Comparison of ENCODE assay signal across 20 cellular contexts in genomic region chr19:1385816-1386215, GRCh38. TPM values are rescaled to one million over a fixed set of nuclear protein-coding genes. Genes with fewer than 3 reads are reported as not detected.
A peak's percentile ranks its signal among the peaks of the same experiment; 100 is the strongest.
DNase-seq lines count a peak whose midpoint lies in the region; ATAC-seq, FAIRE-seq and TF ChIP-seq lines count a peak whose summit lies in the region.
"Had no signal": no experiment of that assay in that cellular context is flagged by ENCODE, and none has a peak within 500 bp of the region (broad histone marks: within the 10 kb centered on the region; RNA-seq: fewer than 3 reads in every experiment).

No MANE protein-coding gene starts in this region.

- peaks cover 45% of the 10 kb centered on the region for H3K79me2 ChIP-seq in K562 (ENCODE audit: control insufficient read depth, insufficient read depth, low read length)

- H3K27me3 Mint-ChIP-seq in activated naive CD8-positive, alpha-beta T cell: no peaks in the 10 kb centered on the region
- peaks cover 9% of the 10 kb centered on the region for H3K27me3 Mint-ChIP-seq in activated naive CD8-positive, alpha-beta T cell treated with anti-CD3 and anti-CD28 coated beads for 36 hours
- H3K27me3 Mint-ChIP-seq in CD8-positive, alpha-beta memory T cell: peaks cover 4 to 10% of the 10 kb centered on the region in 2 donors

- no peaks in the 10 kb centered on the region for H3K9me3 Mint-ChIP-seq in activated naive CD8-positive, alpha-beta T cell (ENCODE audit: low read depth)
- H3K9me3 Mint-ChIP-seq in activated naive CD8-positive, alpha-beta T cell treated with anti-CD3 and anti-CD28 coated beads for 36 hours: peaks cover 2% of the 10 kb centered on the region
- peaks cover 0 to 6% (median 4%) of the 10 kb centered on the region in 5 donors for H3K9me3 Mint-ChIP-seq in CD8-positive, alpha-beta memory T cell

- POLR2A ChIA-PET in CD8-positive, alpha-beta memory T cell (lab: Charles Lee): no interaction called here
- POLR2A ChIA-PET in K562 (lab: Yijun Ruan, JAX): interaction anchor here (0.9 to 1.3 kb wide), 2 partner anchors 11 to 29 kb away, joined by 4 to 6 read pairs; no protein-coding TSS in a partner anchor

- H3K36me3 Mint-ChIP-seq in activated naive CD8-positive, alpha-beta T cell: peaks cover 3% of the 10 kb centered on the region
- H3K36me3 Mint-ChIP-seq in activated naive CD8-positive, alpha-beta T cell treated with anti-CD3 and anti-CD28 coated beads for 36 hours: peaks cover 20% of the 10 kb centered on the region
- H3K36me3 Mint-ChIP-seq in CD8-positive, alpha-beta memory T cell: peaks cover 0 to 44% (median 6%) of the 10 kb centered on the region in 3 donors

- TF ChIP-seq CTCF in K562 (IDR thresholded peaks at IDR 0.05 in 2 of 3, conservative IDR thresholded peaks at IDR 0.05 in 1 of 3; ENCODE audit: insufficient read depth in 2 of 3, low read depth in 1 of 3, low read length in 3 of 3) (no peak), gastrocnemius medialis (IDR thresholded peaks at IDR 0.05 in 4 of 5, conservative IDR thresholded peaks at IDR 0.05 in 1 of 5) (no peak)

- CTCF ChIA-PET in CD8-positive, alpha-beta memory T cell (lab: Charles Lee): no interaction called here
- CTCF ChIA-PET in K562 (lab: Yijun Ruan, JAX; ENCODE audit: low intra/inter-chr PET ratio): no interaction called here

- H3K4me2 ChIP-seq in K562 (ENCODE audit: insufficient read depth, low read length): no peak overlapping the region

- H2AFZ ChIP-seq in K562 (ENCODE audit: low read depth, low read length): no peak overlapping the region
- H2AFZ ChIP-seq: PC-9 had no signal

- no peaks in the 10 kb centered on the region for H3K9me1 ChIP-seq in K562 (ENCODE audit: control insufficient read depth, insufficient read depth, low read length)

- peaks cover 10% of the 10 kb centered on the region for H3K36me3 ChIP-seq in CD8-positive, alpha-beta memory T cell (ENCODE audit: insufficient read depth, low read length)
- peaks cover 54% of the 10 kb centered on the region; the same call in 2 of the 3 replicates for H3K36me3 ChIP-seq in K562 (ENCODE audit: control insufficient read depth, insufficient read depth, low read length)
- H3K36me3 ChIP-seq in gastrocnemius medialis: peaks cover 0 to 19% of the 10 kb centered on the region in 2 donors

- FAIRE-seq in K562 (lab: Jason Lieb, UNC): no peak
- FAIRE-seq: A549 had no signal

- TF ChIP-seq RAD21 in K562 (CRISPR knock-in tag; conservative IDR thresholded peaks at IDR 0.05 in 1 of 2, IDR thresholded peaks at IDR 0.05 in 1 of 2): no peak

- intact Hi-C loops in K562 (cut with micrococcal nuclease): no loop called here
- intact Hi-C loops in gastrocnemius medialis (cut with DNase I; ENCODE audit: low total_unique reads): loop anchor here (10.0 kb wide), 1 partner anchor 479 kb away; the partner anchor contains the start of gene KLF16

- TF ChIP-seq EP300 in K562 (IDR thresholded peaks at IDR 0.05; ENCODE audit: low read length): no peak

- H3K27me3 ChIP-seq in CD8-positive, alpha-beta memory T cell (ENCODE audit: insufficient read depth, low read length, poor library complexity, severe bottlenecking): no peaks in the 10 kb centered on the region
- no peaks in the 10 kb centered on the region for H3K27me3 ChIP-seq in K562 (ENCODE audit: control insufficient read depth in 2 of 2, insufficient read depth in 2 of 2, low read length in 2 of 2)
- no peaks in the 10 kb centered on the region for H3K27me3 ChIP-seq in gastrocnemius medialis
- H3K27me3 ChIP-seq: MG63 had no signal

- ATAC-seq in K562 (no peak), gastrocnemius medialis (peak in 1 of 2 donors; percentile 16), GM21737 (IDR thresholded peaks at IDR 0.05; ENCODE audit: unreplicated experiment) (no peak)
- ATAC-seq: A549 had no signal

- in situ Hi-C loops in K562 (cut with MboI): no loop called here
- in situ Hi-C loops in gastrocnemius medialis (cut with MboI; ENCODE audit: low sequenced_read_pairs in 4 of 4): no loop called here

- no peak overlapping the region for H3K27ac ChIP-seq in CD8-positive, alpha-beta memory T cell (ENCODE audit: low read depth, low read length)
- no peak overlapping the region for H3K27ac ChIP-seq in K562 (ENCODE audit: extremely low read depth, low read depth, low read length)
- peak overlapping the region; percentile 93 to 96 (median 94) for H3K27ac ChIP-seq in gastrocnemius medialis
- H3K27ac ChIP-seq: A549, C4-2B, PC-9 had no signal

- TF ChIP-seq POLR2A in K562 (conservative IDR thresholded peaks at IDR 0.05) (no peak), gastrocnemius medialis (IDR thresholded peaks at IDR 0.05) (no peak)

- DNase-seq in activated naive CD8-positive, alpha-beta T cell treated with anti-CD3 and anti-CD28 coated beads for 36 hours: no peak
- no peak for DNase-seq in CD8-positive, alpha-beta memory T cell
- DNase-seq in K562 (ENCODE audit: extremely low read depth in 1 of 4, low spot score in 3 of 4) (no peak), gastrocnemius medialis (peak in 1 of 2 donors; percentile 70), NCI-H1105 (lab: John Stamatoyannopoulos, UW) (no peak), islet precursor cell (no peak)
- DNase-seq: Caco-2, DMS153, EL, H7, Karpas-422, MG63, NCI-H1092 treated with DMSO at 0.1 percent for 48 hours, NCI-H1694, NCI-H524, PC-9 had no signal

- peak overlapping the region in 1 of 2 experiments; percentile 41; a peak in 2 of 4 replicates for H3K9ac ChIP-seq in K562 (ENCODE audit: insufficient read depth in 1 of 2, low read depth in 2 of 2, low read length in 2 of 2)

- BruUV-seq in K562 (replicated peaks; lab: Mats Ljungman, UMichigan): no TSS peak

- H3K4me1 Mint-ChIP-seq in activated naive CD8-positive, alpha-beta T cell (ENCODE audit: low read depth): peaks cover 11% of the 10 kb centered on the region
- peaks cover 13% of the 10 kb centered on the region for H3K4me1 Mint-ChIP-seq in activated naive CD8-positive, alpha-beta T cell treated with anti-CD3 and anti-CD28 coated beads for 36 hours
- peaks cover 15 to 30% (median 15%) of the 10 kb centered on the region in 3 donors for H3K4me1 Mint-ChIP-seq in CD8-positive, alpha-beta memory T cell

- H3K4me1 ChIP-seq in CD8-positive, alpha-beta memory T cell (ENCODE audit: insufficient read depth, low read length): peaks cover 7% of the 10 kb centered on the region
- H3K4me1 ChIP-seq in K562 (replicated peaks in 1 of 2; ENCODE audit: control insufficient read depth in 2 of 2, insufficient read depth in 2 of 2, low read length in 2 of 2) (peaks cover 0 to 50% of the 10 kb centered on the region in 2 experiments; a peak in 2 of 5 replicates), gastrocnemius medialis (peaks cover 45 to 50% of the 10 kb centered on the region in 2 donors)

- no peak overlapping the region for H3K4me3 ChIP-seq in CD8-positive, alpha-beta memory T cell (ENCODE audit: low read length)
- H3K4me3 ChIP-seq in K562 (no peak overlapping the region), gastrocnemius medialis (peak overlapping the region in 1 of 4 donors; percentile 19)
- H3K4me3 ChIP-seq: A549, MG63, PC-9 had no signal

- WGBS in K562 (ENCODE audit: insufficient coverage, low coverage, missing lambda C conversion rate): 96% methylated on average over 3 of the region's 3 CpGs

- H3K4me3 Mint-ChIP-seq in activated naive CD8-positive, alpha-beta T cell: peak overlapping the region; percentile 90
- H3K4me3 Mint-ChIP-seq in activated naive CD8-positive, alpha-beta T cell treated with anti-CD3 and anti-CD28 coated beads for 36 hours: no peak overlapping the region
- peak overlapping the region in 4 of 7 donors; percentile 36 to 92 (median 71) for H3K4me3 Mint-ChIP-seq in CD8-positive, alpha-beta memory T cell

- H4K20me1 ChIP-seq in K562 (replicated peaks; ENCODE audit: control insufficient read depth, insufficient read depth, low read length): peaks cover 5% of the 10 kb centered on the region

- no peaks in the 10 kb centered on the region for H3K9me3 ChIP-seq in CD8-positive, alpha-beta memory T cell (ENCODE audit: low read length)
- no peaks in the 10 kb centered on the region for H3K9me3 ChIP-seq in K562 (replicated peaks; ENCODE audit: control insufficient read depth, insufficient read depth, low read depth, low read length)
- no peaks in the 10 kb centered on the region for H3K9me3 ChIP-seq in gastrocnemius medialis
- H3K9me3 ChIP-seq: A549, Caco-2, MG63 had no signal

- H3K27ac Mint-ChIP-seq in activated naive CD8-positive, alpha-beta T cell: no peak overlapping the region
- H3K27ac Mint-ChIP-seq in activated naive CD8-positive, alpha-beta T cell treated with anti-CD3 and anti-CD28 coated beads for 36 hours: no peak overlapping the region
- H3K27ac Mint-ChIP-seq in CD8-positive, alpha-beta memory T cell: peak overlapping the region in 2 of 8 donors; percentile 50 to 84

RNA-seq across cellular contexts. Expression of gene NDUFS7, which starts 2.1 kb away (rescaled TPM):
- total RNA-seq in activated naive CD8-positive, alpha-beta T cell treated with anti-CD3 and anti-CD28 coated beads for 36 hours: 100 to 1,000 TPM in 1 of 2 experiments, 10 to 100 TPM in 1; 98.7 to 101 TPM
- total RNA-seq in CD8-positive, alpha-beta memory T cell: 100 to 1,000 TPM; 102 to 104 TPM
- 207 TPM for polyA plus RNA-seq in CD8-positive, alpha-beta memory T cell
- total RNA-seq in K562 (2011; cell fraction: chromatin; rRNA removed; ENCODE audit: low replicate concordance): 66.7 and 198 TPM in 2 replicates
- total RNA-seq in K562 (2011; cell fraction: nucleolus; rRNA removed): 157 and 164 TPM in 2 replicates
- total RNA-seq in K562 (2011; cell fraction: nucleoplasm; rRNA removed): 136 and 201 TPM in 2 replicates
- total RNA-seq in K562 (2014; rRNA removed): 253 and 295 TPM in 2 replicates
- total RNA-seq in K562 (2014; rRNA removed; fragmentation: Illumina TruSeq; extraction: Trizol): 4.9 and 6.0 TPM in 2 replicates
- 108 and 142 TPM in 2 replicates for total RNA-seq in K562 (2015; rRNA removed; fragmentation: Illumina TruSeq; extraction: Trizol)
- total RNA-seq in K562 (2021): 266 and 293 TPM in 2 replicates
- 56.7 and 107 TPM in 2 replicates for polyA plus RNA-seq in K562 (2011; rRNA removed)
- 225 and 766 TPM in 2 replicates for polyA plus RNA-seq in K562 (2011; cell fraction: cytosol; rRNA removed)
- polyA plus RNA-seq in K562 (2011; cell fraction: nucleus; rRNA removed): 159 and 202 TPM in 2 replicates
- 194 and 288 TPM in 2 replicates for polyA plus RNA-seq in K562 (2012)
- 11.4 and 105 TPM in 2 replicates for polyA plus RNA-seq in K562 (2014; fragmentation: Illumina TruSeq; extraction: Trizol)
- polyA plus RNA-seq in K562 (2014; fragmentation: Nextera tagmentation; extraction: Ambion mirVana): 10 to 100 TPM; 28.2 to 60.6 TPM
- 271 and 292 TPM in 2 replicates for polyA plus RNA-seq in K562 (2014; rRNA removed)
- polyA minus RNA-seq in K562 (2011; rRNA and poly(A)+ RNA removed): 32.1 and 38.2 TPM in 2 replicates
- polyA minus RNA-seq in K562 (2011; cell fraction: cytosol; rRNA and poly(A)+ RNA removed): 125 and 190 TPM in 2 replicates
- 30.8 and 41.1 TPM in 2 replicates for polyA minus RNA-seq in K562 (2011; cell fraction: nucleus; rRNA and poly(A)+ RNA removed)
- total RNA-seq in gastrocnemius medialis: 100 to 1,000 TPM; 259 to 497 (median 377) TPM

RNA-seq across cellular contexts. Expression of gene GAMT, which starts 15.5 kb away (rescaled TPM):
- total RNA-seq in activated naive CD8-positive, alpha-beta T cell treated with anti-CD3 and anti-CD28 coated beads for 36 hours: 10 to 100 TPM; 36.5 to 37.6 TPM
- 10 to 100 TPM; 29.0 to 29.5 TPM for total RNA-seq in CD8-positive, alpha-beta memory T cell
- 20.4 TPM for polyA plus RNA-seq in CD8-positive, alpha-beta memory T cell
- 8.0 and 26.2 TPM in 2 replicates for total RNA-seq in K562 (2011; cell fraction: chromatin; rRNA removed; ENCODE audit: low replicate concordance)
- total RNA-seq in K562 (2011; cell fraction: nucleolus; rRNA removed): 17.6 and 18.7 TPM in 2 replicates
- 11.9 and 13.9 TPM in 2 replicates for total RNA-seq in K562 (2011; cell fraction: nucleoplasm; rRNA removed)
- total RNA-seq in K562 (2014; rRNA removed) (35.2 and 47.8 TPM in 2 replicates), K562 (2014; rRNA removed; fragmentation: Illumina TruSeq; extraction: Trizol) (6.1 and 11.1 TPM in 2 replicates), K562 (2015; rRNA removed; fragmentation: Illumina TruSeq; extraction: Trizol) (25.9 and 28.7 TPM in 2 replicates), K562 (2021) (35.3 and 37.5 TPM in 2 replicates), gastrocnemius medialis (100 to 1,000 TPM; 269 to 421 (median 373) TPM)
- polyA plus RNA-seq in K562 (2011; rRNA removed) (27.2 and 42.1 TPM in 2 replicates), K562 (2014; fragmentation: Illumina TruSeq; extraction: Trizol) (26.2 and 35.1 TPM in 2 replicates), K562 (2014; fragmentation: Nextera tagmentation; extraction: Ambion mirVana) (1 to 10 TPM; 1.3 to 2.1 TPM), K562 (2014; rRNA removed) (33.3 and 37.8 TPM in 2 replicates)
- polyA plus RNA-seq in K562 (2011; cell fraction: cytosol; rRNA removed): 46.5 and 96.1 TPM in 2 replicates
- polyA plus RNA-seq in K562 (2011; cell fraction: nucleus; rRNA removed): 23.4 and 27.7 TPM in 2 replicates
- 44.0 and 47.8 TPM in 2 replicates for polyA plus RNA-seq in K562 (2012)
- polyA minus RNA-seq in K562 (2011; rRNA and poly(A)+ RNA removed): 8.4 and 12.9 TPM in 2 replicates
- polyA minus RNA-seq in K562 (2011; cell fraction: cytosol; rRNA and poly(A)+ RNA removed): 22.1 and 26.4 TPM in 2 replicates
- 6.7 and 7.7 TPM in 2 replicates for polyA minus RNA-seq in K562 (2011; cell fraction: nucleus; rRNA and poly(A)+ RNA removed)

RNA-seq across cellular contexts. Expression of gene DAZAP1, which starts 21.6 kb away (rescaled TPM):
- 100 to 1,000 TPM; 287 to 297 TPM for total RNA-seq in activated naive CD8-positive, alpha-beta T cell treated with anti-CD3 and anti-CD28 coated beads for 36 hours
- 100 to 1,000 TPM; 253 TPM for total RNA-seq in CD8-positive, alpha-beta memory T cell
- polyA plus RNA-seq in CD8-positive, alpha-beta memory T cell: 7.7 TPM
- 223 and 289 TPM in 2 replicates for total RNA-seq in K562 (2011; cell fraction: chromatin; rRNA removed; ENCODE audit: low replicate concordance)
- total RNA-seq in K562 (2011; cell fraction: nucleolus; rRNA removed): 105 and 117 TPM in 2 replicates
- total RNA-seq in K562 (2011; cell fraction: nucleoplasm; rRNA removed): 149 and 185 TPM in 2 replicates
- total RNA-seq in K562 (2014; rRNA removed) (222 and 244 TPM in 2 replicates), K562 (2014; rRNA removed; fragmentation: Illumina TruSeq; extraction: Trizol) (77.7 and 78.7 TPM in 2 replicates), K562 (2015; rRNA removed; fragmentation: Illumina TruSeq; extraction: Trizol) (139 and 143 TPM in 2 replicates), K562 (2021) (287 and 289 TPM in 2 replicates), gastrocnemius medialis (10 to 100 TPM; 53.7 to 74.1 (median 63.4) TPM)
- polyA plus RNA-seq in K562 (2011; rRNA removed) (125 and 155 TPM in 2 replicates), K562 (2014; fragmentation: Illumina TruSeq; extraction: Trizol) (142 and 156 TPM in 2 replicates), K562 (2014; fragmentation: Nextera tagmentation; extraction: Ambion mirVana) (10 to 100 TPM; 10.8 to 13.3 TPM), K562 (2014; rRNA removed) (250 and 266 TPM in 2 replicates)
- 57.6 and 123 TPM in 2 replicates for polyA plus RNA-seq in K562 (2011; cell fraction: cytosol; rRNA removed)
- polyA plus RNA-seq in K562 (2011; cell fraction: nucleus; rRNA removed): 177 and 237 TPM in 2 replicates
- 116 and 140 TPM in 2 replicates for polyA plus RNA-seq in K562 (2012)
- 29.7 and 47.1 TPM in 2 replicates for polyA minus RNA-seq in K562 (2011; rRNA and poly(A)+ RNA removed)
- 61.3 and 62.0 TPM in 2 replicates for polyA minus RNA-seq in K562 (2011; cell fraction: cytosol; rRNA and poly(A)+ RNA removed)
- 38.8 and 60.8 TPM in 2 replicates for polyA minus RNA-seq in K562 (2011; cell fraction: nucleus; rRNA and poly(A)+ RNA removed)

RNA-seq across cellular contexts. Expression of gene RPS15, which starts 52.4 kb away (rescaled TPM):
- total RNA-seq in activated naive CD8-positive, alpha-beta T cell treated with anti-CD3 and anti-CD28 coated beads for 36 hours: 1,000 to 10,000 TPM; 1,472 to 1,524 TPM
- 1,000 to 10,000 TPM; 1,485 to 1,540 TPM for total RNA-seq in CD8-positive, alpha-beta memory T cell
- polyA plus RNA-seq in CD8-positive, alpha-beta memory T cell: 2,756 TPM
- 72.0 and 238 TPM in 2 replicates for total RNA-seq in K562 (2011; cell fraction: chromatin; rRNA removed; ENCODE audit: low replicate concordance)
- total RNA-seq in K562 (2011; cell fraction: nucleolus; rRNA removed): 545 and 547 TPM in 2 replicates
- 383 and 585 TPM in 2 replicates for total RNA-seq in K562 (2011; cell fraction: nucleoplasm; rRNA removed)
- total RNA-seq in K562 (2014; rRNA removed) (2,649 and 2,867 TPM in 2 replicates), K562 (2014; rRNA removed; fragmentation: Illumina TruSeq; extraction: Trizol) (407 and 630 TPM in 2 replicates), K562 (2015; rRNA removed; fragmentation: Illumina TruSeq; extraction: Trizol) (1,267 and 1,272 TPM in 2 replicates), K562 (2021) (2,126 and 2,254 TPM in 2 replicates), gastrocnemius medialis (1,000 to 10,000 TPM; 2,323 to 3,835 (median 2,607) TPM)
- polyA plus RNA-seq in K562 (2011; rRNA removed) (957 and 1,566 TPM in 2 replicates), K562 (2014; fragmentation: Illumina TruSeq; extraction: Trizol) (912 and 1,907 TPM in 2 replicates), K562 (2014; fragmentation: Nextera tagmentation; extraction: Ambion mirVana) (100 to 1,000 TPM; 605 to 818 TPM), K562 (2014; rRNA removed) (2,791 and 3,285 TPM in 2 replicates)
- 3,186 and 4,296 TPM in 2 replicates for polyA plus RNA-seq in K562 (2011; cell fraction: cytosol; rRNA removed)
- 907 and 973 TPM in 2 replicates for polyA plus RNA-seq in K562 (2011; cell fraction: nucleus; rRNA removed)
- polyA plus RNA-seq in K562 (2012): 2,701 and 2,899 TPM in 2 replicates
- 202 and 239 TPM in 2 replicates for polyA minus RNA-seq in K562 (2011; rRNA and poly(A)+ RNA removed)
- 1,242 and 1,610 TPM in 2 replicates for polyA minus RNA-seq in K562 (2011; cell fraction: cytosol; rRNA and poly(A)+ RNA removed)
- 152 and 304 TPM in 2 replicates for polyA minus RNA-seq in K562 (2011; cell fraction: nucleus; rRNA and poly(A)+ RNA removed)

Comparison
In these comparisons a context has a peak if more than half of its experiments do, and no peak if none do; other contexts are left out.
1. H3K27ac ChIP-seq: peak in gastrocnemius medialis (4 of 4); none in CD8-positive, alpha-beta memory T cell (single experiment) and K562 (single experiment).
2. RNA of gene GAMT, which starts 15.5 kb away (total RNA-seq): 269 to 421 TPM in gastrocnemius medialis; 36.5 to 37.6 TPM in activated naive CD8-positive, alpha-beta T cell treated with anti-CD3 and anti-CD28 coated beads for 36 hours, 6.1 to 47.8 TPM in K562 and 29.0 to 29.5 TPM in CD8-positive, alpha-beta memory T cell; every median in the first group is over 4 times any median in the second.